ENCODE assay signal across 24 cellular contexts in genomic region chr3:174541708-174542107, GRCh38.
A peak's percentile ranks its signal among the peaks of the same experiment; 100 is the strongest.
DNase-seq lines count a peak whose midpoint lies in the region; ATAC-seq, FAIRE-seq and TF ChIP-seq lines count a peak whose summit lies in the region.
"Had no signal": no experiment of that assay in that cellular context is flagged by ENCODE, and none has a peak within 500 bp of the region (broad histone marks: within the 10 kb centered on the region; RNA-seq: fewer than 3 reads in every experiment).

No MANE protein-coding gene starts in this region.

- TF ChIP-seq CTCF in bronchial epithelial cell (IDR thresholded peaks at IDR 0.05; ENCODE audit: insufficient read depth, low read length, severe bottlenecking) (no peak), left ventricle myocardium inferior (IDR thresholded peaks at IDR 0.05; ENCODE audit: borderline replicate concordance) (no peak)

- intact Hi-C loops in left ventricle myocardium inferior (cut with micrococcal nuclease): no loop called here

- no peaks in the 10 kb centered on the region for H3K27me3 Mint-ChIP-seq in activated CD4-positive, alpha-beta memory T cell treated with anti-CD3 and anti-CD28 coated beads, Interleukin-2, amount 10 ng/mL, durations not matched to agents 7 days and 5 days
- H3K27me3 Mint-ChIP-seq in natural killer cell treated with Interleukin-12 subunit alpha and Interleukin-12 subunit beta and Interleukin-15 and Interleukin-18, amount 100 ng/mL, for 72 hours: no peaks in the 10 kb centered on the region
- H3K27me3 Mint-ChIP-seq: activated CD8-positive, alpha-beta T cell treated with anti-CD3 and anti-CD28 coated beads for 36 hours had no signal

- H3K27me3 ChIP-seq in bronchial epithelial cell (ENCODE audit: control insufficient read depth, insufficient read depth, low read length) (no peaks in the 10 kb centered on the region), left ventricle myocardium inferior (ENCODE audit: low read depth) (no peaks in the 10 kb centered on the region)
- H3K27me3 ChIP-seq: adrenal gland, dorsolateral prefrontal cortex, neutrophil had no signal

- no peaks in the 10 kb centered on the region for H3K36me3 ChIP-seq in bronchial epithelial cell (ENCODE audit: control insufficient read depth, insufficient read depth, low read length)
- no peaks in the 10 kb centered on the region for H3K36me3 ChIP-seq in left ventricle myocardium inferior
- H3K36me3 ChIP-seq: adrenal gland, neutrophil, prostate gland had no signal

- no peaks in the 10 kb centered on the region for H3K4me1 Mint-ChIP-seq in activated CD4-positive, alpha-beta memory T cell treated with anti-CD3 and anti-CD28 coated beads, Interleukin-2, amount 10 ng/mL, durations not matched to agents 7 days and 5 days
- no peaks in the 10 kb centered on the region for H3K4me1 Mint-ChIP-seq in natural killer cell treated with Interleukin-12 subunit alpha and Interleukin-12 subunit beta and Interleukin-15 and Interleukin-18, amount 100 ng/mL, for 72 hours (ENCODE audit: low read depth in 2 of 2)
- H3K4me1 Mint-ChIP-seq: CD4-positive, CD25-positive, alpha-beta regulatory T cell had no signal

- POLR2A ChIA-PET in activated CD4-positive, alpha-beta memory T cell treated with anti-CD3 and anti-CD28 coated beads, Interleukin-2, amount 10 ng/mL, durations not matched to agents 7 days and 5 days (lab: Charles Lee): no interaction called here

- no peak for ATAC-seq in natural killer cell treated with Interleukin-12 subunit alpha and Interleukin-12 subunit beta and Interleukin-15 and Interleukin-18, amount 100 ng/mL, for 72 hours
- ATAC-seq: activated CD8-positive, alpha-beta T cell treated with anti-CD3 and anti-CD28 coated beads for 36 hours had no signal

- no peaks in the 10 kb centered on the region for H3K4me1 ChIP-seq in left ventricle myocardium inferior
- H3K4me1 ChIP-seq: adrenal gland, prostate gland had no signal

- H3K9me3 Mint-ChIP-seq in activated CD4-positive, alpha-beta memory T cell treated with anti-CD3 and anti-CD28 coated beads, Interleukin-2, amount 10 ng/mL, durations not matched to agents 7 days and 5 days: no peaks in the 10 kb centered on the region
- H3K9me3 Mint-ChIP-seq in natural killer cell treated with Interleukin-12 subunit alpha and Interleukin-12 subunit beta and Interleukin-15 and Interleukin-18, amount 100 ng/mL, for 72 hours: peaks cover 6% of the 10 kb centered on the region
- H3K9me3 Mint-ChIP-seq: activated CD8-positive, alpha-beta T cell treated with anti-CD3 and anti-CD28 coated beads for 36 hours had no signal

- no peaks in the 10 kb centered on the region for H3K9me3 ChIP-seq in left ventricle myocardium inferior (replicated peaks)
- H3K9me3 ChIP-seq: adrenal gland, neutrophil, prostate gland had no signal

- H3K27ac Mint-ChIP-seq in activated CD4-positive, alpha-beta memory T cell treated with anti-CD3 and anti-CD28 coated beads, Interleukin-2, amount 10 ng/mL, durations not matched to agents 7 days and 5 days: no peak overlapping the region
- no peak overlapping the region for H3K27ac Mint-ChIP-seq in natural killer cell treated with Interleukin-12 subunit alpha and Interleukin-12 subunit beta and Interleukin-15 and Interleukin-18, amount 100 ng/mL, for 72 hours
- H3K27ac Mint-ChIP-seq: activated CD8-positive, alpha-beta T cell treated with anti-CD3 and anti-CD28 coated beads for 36 hours; CD4-positive, CD25-positive, alpha-beta regulatory T cell had no signal

- H3K27ac ChIP-seq in left ventricle myocardium inferior (replicated peaks): no peak overlapping the region
- H3K27ac ChIP-seq: adrenal gland, dorsolateral prefrontal cortex, neutrophil, prostate gland had no signal

- H3K4me3 Mint-ChIP-seq in activated CD4-positive, alpha-beta memory T cell treated with anti-CD3 and anti-CD28 coated beads, Interleukin-2, amount 10 ng/mL, durations not matched to agents 7 days and 5 days: no peak overlapping the region
- no peak overlapping the region for H3K4me3 Mint-ChIP-seq in natural killer cell treated with Interleukin-12 subunit alpha and Interleukin-12 subunit beta and Interleukin-15 and Interleukin-18, amount 100 ng/mL, for 72 hours
- H3K4me3 Mint-ChIP-seq: activated CD8-positive, alpha-beta T cell treated with anti-CD3 and anti-CD28 coated beads for 36 hours; CD4-positive, CD25-positive, alpha-beta regulatory T cell had no signal

- no peaks in the 10 kb centered on the region for H3K36me3 Mint-ChIP-seq in activated CD4-positive, alpha-beta memory T cell treated with anti-CD3 and anti-CD28 coated beads, Interleukin-2, amount 10 ng/mL, durations not matched to agents 7 days and 5 days (ENCODE audit: low read depth)
- no peaks in the 10 kb centered on the region for H3K36me3 Mint-ChIP-seq in natural killer cell treated with Interleukin-12 subunit alpha and Interleukin-12 subunit beta and Interleukin-15 and Interleukin-18, amount 100 ng/mL, for 72 hours
- H3K36me3 Mint-ChIP-seq: CD4-positive, CD25-positive, alpha-beta regulatory T cell had no signal

- CTCF ChIA-PET in activated CD4-positive, alpha-beta memory T cell treated with anti-CD3 and anti-CD28 coated beads, Interleukin-2, amount 10 ng/mL, durations not matched to agents 7 days and 5 days (lab: Charles Lee): no interaction called here

- no peak for FAIRE-seq in bronchial epithelial cell (lab: Jason Lieb, UNC)
- FAIRE-seq: GM19239 had no signal

- DNase-seq in GM03348 (ENCODE audit: low spot score) (peak; percentile 26), M059J (ENCODE audit: low read depth) (peak; percentile 7), bronchial epithelial cell (ENCODE audit: low read depth) (peak; percentile 16), iris pigment epithelial cell (ENCODE audit: low read depth) (peak; percentile 26), left ventricle myocardium inferior (no peak)
- no peak for DNase-seq in activated CD4-positive, alpha-beta memory T cell treated with anti-CD3 and anti-CD28 coated beads, Interleukin-2, amount 10 ng/mL, durations not matched to agents 7 days and 5 days
- DNase-seq in natural killer cell treated with Interleukin-12 subunit alpha and Interleukin-12 subunit beta and Interleukin-15 and Interleukin-18, amount 100 ng/mL, for 72 hours (ENCODE audit: low spot score): no peak
- DNase-seq: activated CD8-positive, alpha-beta T cell treated with anti-CD3 and anti-CD28 coated beads for 36 hours; adrenal gland; caudate nucleus; CD4-positive, CD25-positive, alpha-beta regulatory T cell; DMS 273 treated with DMSO at 0.1 percent for 48 hours; dorsolateral prefrontal cortex; KG1; kidney glomerular epithelial cell; mammary epithelial cell; NCI-H146; NCI-H2171 treated with DMSO at 0.1 percent for 48 hours; NCI-H774; substantia nigra; T1000 had no signal

- no peak overlapping the region for H3K4me3 ChIP-seq in bronchial epithelial cell (ENCODE audit: low read depth, low read length)
- no peak overlapping the region for H3K4me3 ChIP-seq in left ventricle myocardium inferior
- H3K4me3 ChIP-seq: adrenal gland, dorsolateral prefrontal cortex, prostate gland had no signal

Comparison
In these comparisons a context has a peak if more than half of its experiments do, and no peak if none do; other contexts are left out.
1. DNase-seq: peak in GM03348 (single experiment), M059J (single experiment), bronchial epithelial cell (single experiment) and iris pigment epithelial cell (single experiment); none in activated CD4-positive, alpha-beta memory T cell treated with anti-CD3 and anti-CD28 coated beads, Interleukin-2, amount 10 ng/mL, durations not matched to agents 7 days and 5 days (single experiment), natural killer cell treated with Interleukin-12 subunit alpha and Interleukin-12 subunit beta and Interleukin-15 and Interleukin-18, amount 100 ng/mL, for 72 hours (single experiment) and left ventricle myocardium inferior (single experiment).